9 cellular contexts compared by ENCODE assay signal in the genomic region with DNA sequence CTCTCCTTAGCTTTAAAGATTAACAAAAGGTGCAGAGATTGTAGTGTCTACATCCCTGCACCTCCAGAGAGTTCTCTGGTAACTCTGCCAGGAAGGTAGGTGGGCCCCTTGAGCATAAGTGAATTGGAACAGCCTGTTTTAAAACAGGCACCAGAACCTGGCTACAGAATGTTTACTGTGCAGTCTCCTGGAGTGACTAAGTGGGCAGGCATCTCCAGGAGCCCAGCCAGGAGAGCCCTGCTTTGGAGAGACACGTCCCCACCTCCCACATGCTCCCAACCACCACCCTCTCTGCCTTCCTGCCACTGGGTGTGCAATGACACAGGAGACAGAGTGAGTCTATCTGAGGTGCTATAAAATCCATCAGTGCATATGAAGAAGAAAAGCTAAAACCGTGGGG.
DNase-seq lines count a peak whose midpoint lies in the region; ATAC-seq and TF ChIP-seq lines count a peak whose summit lies in the region.
"Had no signal": no experiment of that assay in that cellular context is flagged by ENCODE, and none has a peak within 500 bp of the region (broad histone marks: within the 10 kb centered on the region; RNA-seq: fewer than 3 reads in every experiment).

No MANE protein-coding gene starts in this region.

- no peaks in the 10 kb centered on the region for H3K4me1 Mint-ChIP-seq in CD14-positive monocyte

- intact Hi-C loops in CD14-positive monocyte (cut with micrococcal nuclease) = no loop called here

- no peaks in the 10 kb centered on the region for H3K27me3 Mint-ChIP-seq in CD14-positive monocyte (ENCODE audit: low read depth in 3 of 3)

- peaks cover 0 to 2% (median 0%) of the 10 kb centered on the region in 7 donors for H3K9me3 Mint-ChIP-seq in CD14-positive monocyte

- DNase-seq in ELR (ENCODE audit: low read depth) = peak; percentile 58
- DNase-seq in NCI-H774 (lab: John Stamatoyannopoulos, UW) = peak; percentile 10
- peak; percentile 32 for DNase-seq in fibroblast of pulmonary artery (ENCODE audit: low read depth)
- DNase-seq in omental fat pad (ENCODE audit: low spot score) = no peak
- DNase-seq in activated CD4-positive, alpha-beta T cell treated with anti-CD3 and anti-CD28 coated beads, Interleukin-2, amount 50 U/mL, for 1 hour = no peak
- no peak for DNase-seq in CD14-positive monocyte (ENCODE audit: low spot score)
- DNase-seq: stimulated activated CD4-positive, alpha-beta T cell treated with anti-CD3 and anti-CD28 coated beads, Interleukin-2, amount 100 ng/mL, for 24 hours had no signal

- TF ChIP-seq CTCF in fibroblast of pulmonary artery (IDR thresholded peaks at IDR 0.05; ENCODE audit: low read length, missing control alignments) (no peak), omental fat pad (IDR thresholded peaks at IDR 0.05) (no peak), CD14-positive monocyte (IDR thresholded peaks at IDR 0.05) (no peak)

- H3K27ac Mint-ChIP-seq in CD14-positive monocyte = no peak overlapping the region

- H3K4me3 Mint-ChIP-seq in CD14-positive monocyte = no peak overlapping the region

- ATAC-seq in omental fat pad (ENCODE audit: low FRiP score) (peak; percentile 90), HG03469 (IDR thresholded peaks at IDR 0.05; ENCODE audit: unreplicated experiment) (no peak), GM19455 (IDR thresholded peaks at IDR 0.05; ENCODE audit: unreplicated experiment) (no peak)

- no peaks in the 10 kb centered on the region for H3K36me3 Mint-ChIP-seq in CD14-positive monocyte

- no peak overlapping the region for H3K4me3 ChIP-seq in fibroblast of pulmonary artery (replicated peaks; ENCODE audit: low read depth, low read length)

Comparison
In these comparisons a context has a peak if more than half of its experiments do, and no peak if none do; other contexts are left out.
1. DNase-seq: peak in ELR (single experiment), NCI-H774 (single experiment) and fibroblast of pulmonary artery (single experiment); none in omental fat pad (single experiment), activated CD4-positive, alpha-beta T cell treated with anti-CD3 and anti-CD28 coated beads, Interleukin-2, amount 50 U/mL, for 1 hour (single experiment) and CD14-positive monocyte (single experiment).